19 cellular contexts compared by ENCODE assay signal in genomic region chr12:63766498-63766897, GRCh38. TPM values are rescaled to one million over a fixed set of nuclear protein-coding genes. Genes with fewer than 3 reads are reported as not detected.
DNase-seq lines count a peak whose midpoint lies in the region; ATAC-seq and TF ChIP-seq lines count a peak whose summit lies in the region.
"Had no signal": no experiment of that assay in that cellular context is flagged by ENCODE, and none has a peak within 500 bp of the region (broad histone marks: within the 10 kb centered on the region; RNA-seq: fewer than 3 reads in every experiment).

No MANE protein-coding gene starts in this region.

- H3K9me3 ChIP-seq in HEK293 (ENCODE audit: control insufficient read depth, insufficient read depth, low read depth, low read length) = no peaks in the 10 kb centered on the region; the same call in 1 of the 2 replicates
- H3K9me3 ChIP-seq in hepatocyte (ENCODE audit: low read depth) = no peaks in the 10 kb centered on the region
- H3K9me3 ChIP-seq: body of pancreas, testis had no signal

- in situ Hi-C loops in SK-MEL-5 (cut with HindIII; ENCODE audit: low pct_unique_long_range_greater_than_20kb, low sequenced_read_pairs) = no loop called here

- H3K4me1 ChIP-seq in HEK293 (ENCODE audit: control insufficient read depth, insufficient read depth, low read length) (no peaks in the 10 kb centered on the region), hepatocyte (ENCODE audit: insufficient read depth) (no peaks in the 10 kb centered on the region)
- H3K4me1 ChIP-seq: body of pancreas, testis had no signal

- H3K27ac ChIP-seq in HEK293 (ENCODE audit: extremely low read depth, low read depth, low read length) (no peak overlapping the region), hepatocyte (no peak overlapping the region)
- H3K27ac ChIP-seq: body of pancreas, testis had no signal

- no peaks in the 10 kb centered on the region for H3K4me1 Mint-ChIP-seq in Calu3 (ENCODE audit: low read depth, unreplicated experiment)
- no peaks in the 10 kb centered on the region for H3K4me1 Mint-ChIP-seq in naive thymus-derived CD8-positive, alpha-beta T cell
- H3K4me1 Mint-ChIP-seq: activated B cell treated with CpG ODN at 0.5 μM for 24 hours, neural crest cell had no signal

- H3K36me3 Mint-ChIP-seq in Calu3 (ENCODE audit: insufficient read depth, unreplicated experiment) = no peaks in the 10 kb centered on the region
- H3K36me3 Mint-ChIP-seq in naive thymus-derived CD8-positive, alpha-beta T cell = peaks cover 0 to 29% (median 10%) of the 10 kb centered on the region in 3 donors

- H3K27ac Mint-ChIP-seq in Calu3 (ENCODE audit: unreplicated experiment) = no peak overlapping the region
- no peak overlapping the region for H3K27ac Mint-ChIP-seq in naive thymus-derived CD8-positive, alpha-beta T cell
- H3K27ac Mint-ChIP-seq: activated B cell treated with CpG ODN at 0.5 μM for 24 hours, memory B cell had no signal

- peaks cover 27% of the 10 kb centered on the region for H3K27me3 Mint-ChIP-seq in Calu3 (ENCODE audit: unreplicated experiment)
- peaks cover 7 to 25% (median 10%) of the 10 kb centered on the region in 5 donors for H3K27me3 Mint-ChIP-seq in naive thymus-derived CD8-positive, alpha-beta T cell

- peak; percentile 13 for TF ChIP-seq CTCF in Calu3 (IDR thresholded peaks at IDR 0.05; ENCODE audit: unreplicated experiment)
- TF ChIP-seq CTCF in HEK293 (tag by site-specific recombination; IDR thresholded peaks at IDR 0.05) = no peak
- TF ChIP-seq CTCF in hepatocyte (IDR thresholded peaks at IDR 0.05; ENCODE audit: poor library complexity) = peak; percentile 16

- no TSS peak for BruUV-seq in Calu3 (replicated peaks; lab: Mats Ljungman, UMichigan)

- H3K27me3 ChIP-seq in hepatocyte = no peaks in the 10 kb centered on the region
- H3K27me3 ChIP-seq: body of pancreas, testis had no signal

- H3K9me3 Mint-ChIP-seq in Calu3 (ENCODE audit: low read depth, unreplicated experiment) = peaks cover 7% of the 10 kb centered on the region
- H3K9me3 Mint-ChIP-seq in naive thymus-derived CD8-positive, alpha-beta T cell = peaks cover 0 to 30% (median 12%) of the 10 kb centered on the region in 9 donors

- H4K20me1 ChIP-seq in hepatocyte (ENCODE audit: insufficient read depth, poor library complexity, severe bottlenecking) = no peaks in the 10 kb centered on the region

- H3K4me3 ChIP-seq in HEK293 (ENCODE audit: low read depth, low read length) (no peak overlapping the region), hepatocyte (no peak overlapping the region)
- H3K4me3 ChIP-seq: body of pancreas, testis had no signal

- CTCF ChIA-PET in Calu3 (lab: Charles Lee) (interaction anchor here (0.7 to 0.9 kb wide), 2 partner anchors 9 to 473 kb away, joined by 3 read pairs; no protein-coding TSS in a partner anchor), HEK293 (lab: Yijun Ruan, JAX) (interaction anchor here (0.7 to 3.3 kb wide), 8 partner anchors 12 to 574 kb away, joined by 3 to 12 read pairs (median 4); no protein-coding TSS in a partner anchor)

- H3K4me3 Mint-ChIP-seq in Calu3 (ENCODE audit: low read depth, unreplicated experiment) = no peak overlapping the region
- no peak overlapping the region for H3K4me3 Mint-ChIP-seq in naive thymus-derived CD8-positive, alpha-beta T cell
- H3K4me3 Mint-ChIP-seq: activated B cell treated with CpG ODN at 0.5 μM for 24 hours, memory B cell, neural crest cell had no signal

- intact Hi-C loops in Calu3 (cut with micrococcal nuclease; ENCODE audit: unreplicated experiment) = loop anchor here (1.0 kb wide), 1 partner anchor 661 kb away; no protein-coding TSS in a partner anchor

- WGBS in hepatocyte (ENCODE audit: low lambda C conversion rate, missing lambda C conversion rate) = 82% methylated on average over 1 of the region's 1 CpG

- H3K79me2 ChIP-seq in hepatocyte = no peaks in the 10 kb centered on the region

- DNase-seq in Calu3 (no peak), SK-MEL-5 (ENCODE audit: low read depth, low spot score) (peak; percentile 15), hepatocyte (ENCODE audit: low spot score) (no peak), NCI-H146 (lab: John Stamatoyannopoulos, UW) (no peak)
- no peak for DNase-seq in naive thymus-derived CD8-positive, alpha-beta T cell
- DNase-seq: activated B cell treated with CpG ODN at 0.5 μM for 24 hours; body of pancreas; COR-L47; effector memory CD4-positive, alpha-beta T cell; NCI-H1048; NCI-H446; right cardiac atrium; stimulated activated CD8-positive, alpha-beta memory T cell treated with anti-CD3 and anti-CD28 coated beads, Interleukin-4, amount 100 ng/mL, for 48 hours; testis had no signal

- POLR2A ChIA-PET in HEK293 (lab: Yijun Ruan, JAX) = interaction anchor here (0.7 kb wide), 2 partner anchors 453 to 1423 kb away, joined by 3 read pairs; no protein-coding TSS in a partner anchor
- POLR2A ChIA-PET in naive thymus-derived CD8-positive, alpha-beta T cell (lab: Charles Lee) = interaction anchor here (0.6 kb wide), 1 partner anchor 32 kb away, joined by 4 read pairs; no protein-coding TSS in a partner anchor

- H3K4me2 ChIP-seq in hepatocyte = no peak overlapping the region

- no peak for ATAC-seq in HG03097 (IDR thresholded peaks at IDR 0.05; ENCODE audit: low FRiP score, unreplicated experiment)
- no peak for ATAC-seq in GM21717 (IDR thresholded peaks at IDR 0.05; ENCODE audit: unreplicated experiment)
- ATAC-seq in naive thymus-derived CD8-positive, alpha-beta T cell = no peak
- ATAC-seq: body of pancreas, right cardiac atrium had no signal

- H3K36me3 ChIP-seq in HEK293 (ENCODE audit: control insufficient read depth in 2 of 2, insufficient read depth in 1 of 2, low read length in 2 of 2) (no peaks in the 10 kb centered on the region), hepatocyte (replicated peaks; ENCODE audit: insufficient read depth, low read depth) (no peaks in the 10 kb centered on the region)

- H2AFZ ChIP-seq in hepatocyte = no peak overlapping the region

- H3K9me2 ChIP-seq in hepatocyte (replicated peaks; ENCODE audit: insufficient read depth) = no peaks in the 10 kb centered on the region

TF ChIP-seq in HEK293, 187 proteins besides CTCF, POLR2A, EP300 and RAD21:
- TF ChIP-seq ZNF560 (tag by site-specific recombination; IDR thresholded peaks at IDR 0.05; ENCODE audit: borderline replicate concordance) = no peak
- TF ChIP-seq ZXDB (tag by site-specific recombination; IDR thresholded peaks at IDR 0.05) = no peak
- TF ChIP-seq ZNF626 (tag by site-specific recombination; IDR thresholded peaks at IDR 0.05) = no peak
- TF ChIP-seq WT1 (tag by site-specific recombination; IDR thresholded peaks at IDR 0.05) = no peak
- TF ChIP-seq ZNF654 (tag by site-specific recombination; IDR thresholded peaks at IDR 0.05; ENCODE audit: low read depth) = peak; percentile 20
TF ChIP-seq in HEK293: peak in this region for 1.

RNA-seq across cellular contexts. Expression of gene RXYLT1, which starts 13.2 kb away (rescaled TPM):
- 26.0 and 28.6 TPM in 2 replicates for total RNA-seq in Calu3 (2022)
- 80.3 and 88.5 TPM in 2 replicates for total RNA-seq in SK-MEL-5 (2014; rRNA removed; shearing (Covaris generic))
- polyA plus RNA-seq in SK-MEL-5 (2015; cell fraction: cytosol; rRNA removed) = 78.3 and 96.4 TPM in 2 replicates
- 86.3 and 97.4 TPM in 2 replicates for polyA plus RNA-seq in SK-MEL-5 (2015; cell fraction: nucleus; rRNA removed)
- total RNA-seq in hepatocyte = 22.9 and 23.5 TPM in 2 replicates
- 17.1 and 23.0 TPM in 2 replicates for polyA plus RNA-seq in hepatocyte
- 10 to 100 TPM; 22.1 to 22.4 TPM for total RNA-seq in naive thymus-derived CD8-positive, alpha-beta T cell
- 10 to 100 TPM; 16.0 to 20.8 (median 16.7) TPM for polyA plus RNA-seq in naive thymus-derived CD8-positive, alpha-beta T cell
